Comparison of ENCODE assay signal across 22 cellular contexts in the genomic region with DNA sequence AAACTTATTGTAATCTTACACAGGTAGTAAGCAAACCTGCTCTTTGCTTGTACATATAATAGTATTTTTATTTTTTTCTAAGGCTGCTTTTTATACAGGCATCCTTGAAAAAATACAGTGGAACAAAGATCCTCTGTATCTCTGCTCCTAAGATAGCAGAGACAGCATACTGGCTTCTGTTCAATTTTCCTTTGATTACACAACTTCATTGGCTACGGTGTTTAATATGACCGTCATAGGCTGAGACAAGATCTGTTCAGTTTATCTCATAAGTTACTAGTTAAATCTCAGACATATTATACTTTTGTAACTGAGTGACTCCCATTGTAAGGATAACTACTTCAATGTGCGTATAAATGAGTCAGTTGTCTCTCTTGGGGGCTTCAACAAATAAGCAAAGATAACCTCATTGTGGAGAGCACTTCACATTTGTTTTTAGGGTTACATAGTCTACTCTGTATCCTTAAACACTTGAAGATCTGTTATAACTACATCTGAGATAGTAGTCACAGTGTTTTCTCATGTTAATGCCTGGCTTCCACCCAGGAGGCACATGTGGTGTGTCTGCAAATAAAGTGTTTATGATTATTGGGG.
"Had no signal": no experiment of that assay in that cellular context is flagged by ENCODE, and none has a peak within 500 bp of the region (broad histone marks: within the 10 kb centered on the region; RNA-seq: fewer than 3 reads in every experiment).

No MANE protein-coding gene starts in this region.

- H3K4me1 ChIP-seq: lower lobe of right lung, stomach, testis had no signal

- H3K9me3 ChIP-seq: lower lobe of right lung, ovary, stomach, testis had no signal

- H3K27ac ChIP-seq: coronary artery, hepatocyte, lower lobe of right lung, ovary, stomach, testis had no signal

- DNase-seq: activated CD4-positive, alpha-beta memory T cell treated with anti-CD3 and anti-CD28 coated beads, Interleukin-2, amount 10 ng/mL, durations not matched to agents 7 days and 5 days; activated CD4-positive, alpha-beta T cell treated with anti-CD3 and anti-CD28 coated beads for 48 hours; activated CD8-positive, alpha-beta memory T cell treated with anti-CD3 and anti-CD28 coated beads, Interleukin-2, amount 10 ng/mL, durations not matched to agents 7 days and 5 days; activated naive CD4-positive, alpha-beta T cell; activated naive CD8-positive, alpha-beta T cell treated with anti-CD3 and anti-CD28 coated beads for 36 hours; activated T-cell treated with anti-CD3 and anti-CD28 coated beads, Interleukin-2, amount 50 U/mL, for 1 hour; amygdala; central memory CD4-positive, alpha-beta T cell; erythroblast; lower lobe of right lung; natural killer cell; ovary; stimulated activated CD4-positive, alpha-beta T cell treated with anti-CD3 and anti-CD28 coated beads, Interleukin-4, amount 100 ng/mL, for 24 hours; stomach; SW 1271; testis had no signal

- H3K36me3 ChIP-seq: lower lobe of right lung, ovary, stomach had no signal

- H3K4me3 ChIP-seq: coronary artery, hepatocyte, lower lobe of right lung, ovary, stomach, testis had no signal

- H3K27me3 ChIP-seq: hepatocyte, ovary, stomach, testis had no signal

- ATAC-seq: activated CD8-positive, alpha-beta memory T cell treated with anti-CD3 and anti-CD28 coated beads, Interleukin-2, amount 10 ng/mL, durations not matched to agents 7 days and 5 days; activated T-helper 17 cell treated with anti-CD3 and anti-CD28 coated beads, Interleukin-2, amount 50 U/mL, for 72 hours; lower lobe of right lung; natural killer cell; sciatic nerve; stimulated activated effector memory CD8-positive, alpha-beta T cell treated with anti-CD3 and anti-CD28 coated beads, Interleukin-12 subunit alpha, Interleukin-12 subunit beta, amount 100 ng/mL, for 72 hours; WTC11 had no signal
